ENCODE assay signal across 8 cellular contexts in genomic region chr19:1206063-1206732, GRCh38. TPM values are rescaled to one million over a fixed set of nuclear protein-coding genes. Genes with fewer than 3 reads are reported as not detected.
DNase-seq lines count a peak whose midpoint lies in the region; ATAC-seq lines count a peak whose summit lies in the region.

No MANE protein-coding gene starts in this region.

- peaks cover 21% of the 10 kb centered on the region for H3K4me1 Mint-ChIP-seq in activated CD4-positive, alpha-beta T cell treated with anti-CD3 and anti-CD28 coated beads, Interleukin-2, amount 10 ng/mL, durations not matched to agents 24 days and 14 days

- peaks cover 41% of the 10 kb centered on the region for H3K4me1 ChIP-seq in adipocyte (ENCODE audit: control insufficient read depth, insufficient read depth, low read length)
- H3K4me1 ChIP-seq in thymus (ENCODE audit: control insufficient read depth, insufficient read depth, low read length) = peaks cover 10% of the 10 kb centered on the region

- H3K27me3 ChIP-seq in adipocyte (replicated peaks; ENCODE audit: control insufficient read depth, insufficient read depth, low read length) (no peaks in the 10 kb centered on the region), layer of hippocampus (ENCODE audit: control insufficient read depth, insufficient read depth, low read length) (no peaks in the 10 kb centered on the region), thymus (ENCODE audit: control insufficient read depth, insufficient read depth) (peaks cover 3% of the 10 kb centered on the region)

- peak overlapping the region; percentile 97 for H3K4me3 Mint-ChIP-seq in activated CD4-positive, alpha-beta T cell treated with anti-CD3 and anti-CD28 coated beads, Interleukin-2, amount 10 ng/mL, durations not matched to agents 24 days and 14 days

- H3K27me3 Mint-ChIP-seq in activated CD4-positive, alpha-beta T cell treated with anti-CD3 and anti-CD28 coated beads, Interleukin-2, amount 10 ng/mL, durations not matched to agents 24 days and 14 days = no peaks in the 10 kb centered on the region

- H3K27ac Mint-ChIP-seq in activated CD4-positive, alpha-beta T cell treated with anti-CD3 and anti-CD28 coated beads, Interleukin-2, amount 10 ng/mL, durations not matched to agents 24 days and 14 days = peak overlapping the region; percentile 90

- H3K9me3 ChIP-seq in adipocyte (ENCODE audit: control insufficient read depth, low read length) (no peaks in the 10 kb centered on the region), thymus (ENCODE audit: control insufficient read depth) (no peaks in the 10 kb centered on the region)

- no peaks in the 10 kb centered on the region for H3K9me3 Mint-ChIP-seq in activated CD4-positive, alpha-beta T cell treated with anti-CD3 and anti-CD28 coated beads, Interleukin-2, amount 10 ng/mL, durations not matched to agents 24 days and 14 days

- H3K4me3 ChIP-seq in adipocyte (ENCODE audit: low read length) (peak overlapping the region; percentile 95), thymus (ENCODE audit: low read length) (peak overlapping the region; percentile 93)

- under 1% methylated on average over 90 of the region's 90 CpGs for WGBS in thymus

- H3K9ac ChIP-seq in adipocyte (ENCODE audit: low read length) = peak overlapping the region; percentile 95

- H3K36me3 ChIP-seq in adipocyte (ENCODE audit: control insufficient read depth, insufficient read depth, low read length, severe bottlenecking) (no peaks in the 10 kb centered on the region), thymus (ENCODE audit: control insufficient read depth, insufficient read depth) (peaks cover 15% of the 10 kb centered on the region)

- H3K27ac ChIP-seq in layer of hippocampus (ENCODE audit: low read depth, low read length) = peak overlapping the region; percentile 72
- no peak overlapping the region for H3K27ac ChIP-seq in thymus (ENCODE audit: low read depth)

- intact Hi-C loops in activated CD4-positive, alpha-beta T cell treated with anti-CD3 and anti-CD28 coated beads, Interleukin-2, amount 10 ng/mL, durations not matched to agents 24 days and 14 days (cut with micrococcal nuclease) = no loop called here

- H3K36me3 Mint-ChIP-seq in activated CD4-positive, alpha-beta T cell treated with anti-CD3 and anti-CD28 coated beads, Interleukin-2, amount 10 ng/mL, durations not matched to agents 24 days and 14 days (ENCODE audit: low read depth) = peaks cover 20% of the 10 kb centered on the region

- DNase-seq in activated CD4-positive, alpha-beta T cell treated with anti-CD3 and anti-CD28 coated beads, Interleukin-2, amount 10 ng/mL, durations not matched to agents 24 days and 14 days = peak; percentile 72
- no peak for DNase-seq in activated CD4-positive, alpha-beta T cell treated with anti-CD3 and anti-CD28 coated beads, Interleukin-2, amount 50 U/mL, for 4 hours
- DNase-seq in adipocyte (ENCODE audit: low read depth) (peak; percentile 28), midbrain (lab: John Stamatoyannopoulos, UW) (no peak), RKO (ENCODE audit: low spot score) (no peak)

- ATAC-seq in GM18870 (IDR thresholded peaks at IDR 0.05; ENCODE audit: unreplicated experiment) = no peak

RNA-seq across cellular contexts. Expression of gene STK11, which starts 0.6 kb away (rescaled TPM):
- total RNA-seq in activated CD4-positive, alpha-beta T cell treated with anti-CD3 and anti-CD28 coated beads, Interleukin-2, amount 10 ng/mL, durations not matched to agents 24 days and 14 days = 70.3 and 70.9 TPM in 2 replicates
- 60.2 TPM for polyA plus RNA-seq in thymus

RNA-seq across cellular contexts. Expression of gene CBARP, which starts 31.6 kb away (rescaled TPM):
- total RNA-seq in activated CD4-positive, alpha-beta T cell treated with anti-CD3 and anti-CD28 coated beads, Interleukin-2, amount 10 ng/mL, durations not matched to agents 24 days and 14 days = 1.7 and 1.9 TPM in 2 replicates
- polyA plus RNA-seq in thymus = 0.37 TPM

RNA-seq across cellular contexts. Expression of gene SBNO2, which starts 32.1 kb away (rescaled TPM):
- 97.1 and 98.9 TPM in 2 replicates for total RNA-seq in activated CD4-positive, alpha-beta T cell treated with anti-CD3 and anti-CD28 coated beads, Interleukin-2, amount 10 ng/mL, durations not matched to agents 24 days and 14 days
- 62.4 TPM for polyA plus RNA-seq in thymus

RNA-seq across cellular contexts. Expression of gene ATP5F1D, which starts 35.4 kb away (rescaled TPM):
- 254 and 269 TPM in 2 replicates for total RNA-seq in activated CD4-positive, alpha-beta T cell treated with anti-CD3 and anti-CD28 coated beads, Interleukin-2, amount 10 ng/mL, durations not matched to agents 24 days and 14 days
- 150 TPM for polyA plus RNA-seq in thymus

RNA-seq across cellular contexts. Expression of gene MIDN, which starts 42.2 kb away (rescaled TPM):
- 72.3 and 82.4 TPM in 2 replicates for total RNA-seq in activated CD4-positive, alpha-beta T cell treated with anti-CD3 and anti-CD28 coated beads, Interleukin-2, amount 10 ng/mL, durations not matched to agents 24 days and 14 days
- 55.1 TPM for polyA plus RNA-seq in thymus

Comparison
In these comparisons a context has a peak if more than half of its experiments do, and no peak if none do; other contexts are left out.
1. DNase-seq: peak in activated CD4-positive, alpha-beta T cell treated with anti-CD3 and anti-CD28 coated beads, Interleukin-2, amount 10 ng/mL, durations not matched to agents 24 days and 14 days (single experiment) and adipocyte (single experiment); none in activated CD4-positive, alpha-beta T cell treated with anti-CD3 and anti-CD28 coated beads, Interleukin-2, amount 50 U/mL, for 4 hours (0 of 2), midbrain (single experiment) and RKO (single experiment).